Comparison of ENCODE assay signal across 30 cellular contexts in genomic region chr11:76888989-76889388, GRCh38. TPM values are rescaled to one million over a fixed set of nuclear protein-coding genes. Genes with fewer than 3 reads are reported as not detected.
DNase-seq lines count a peak whose midpoint lies in the region; ATAC-seq, FAIRE-seq and TF ChIP-seq lines count a peak whose summit lies in the region.
"Had no signal": no experiment of that assay in that cellular context is flagged by ENCODE, and none has a peak within 500 bp of the region (broad histone marks: within the 10 kb centered on the region; RNA-seq: fewer than 3 reads in every experiment).

No MANE protein-coding gene starts in this region.

- H3K9me3 ChIP-seq in A549 = no peaks in the 10 kb centered on the region
- no peaks in the 10 kb centered on the region for H3K9me3 ChIP-seq in GM12878 (replicated peaks; ENCODE audit: control insufficient read depth, insufficient read depth, low read length)
- no peaks in the 10 kb centered on the region for H3K9me3 ChIP-seq in CD4-positive, alpha-beta memory T cell (ENCODE audit: control insufficient read depth in 1 of 2, low read length in 2 of 2)
- H3K9me3 ChIP-seq: adrenal gland, BLaER1, HAP-1, suprapubic skin, uterus had no signal

- TF ChIP-seq POLR2A in A549 (IDR thresholded peaks at IDR 0.05; ENCODE audit: low read length) (no peak), GM12878 (IDR thresholded peaks at IDR 0.05; ENCODE audit: low read depth, low read length) (no peak)

- no peak for TF ChIP-seq RAD21 in A549 (conservative IDR thresholded peaks at IDR 0.05 in 1 of 2, IDR thresholded peaks at IDR 0.05 in 1 of 2)
- TF ChIP-seq RAD21 in GM12878 (IDR thresholded peaks at IDR 0.05; ENCODE audit: insufficient read depth, low read depth, low read length) = no peak

- H3K9me3 Mint-ChIP-seq in CD4-positive, alpha-beta memory T cell = no peaks in the 10 kb centered on the region
- H3K9me3 Mint-ChIP-seq: activated T-cell treated with anti-CD3 and anti-CD28 coated beads, Interleukin-2, amount 50 U/mL, for 4 hours; dendritic cell treated with granulocyte-macrophage colony-stimulating factor and Interleukin-4, amounts not matched to agents 40 ng/mL and 50 ng/mL, for 4 days had no signal

- ATAC-seq in A549 (peak in 1 of 2 experiments; percentile 49; a peak in 4 of 6 replicates), GM12878 (peak; percentile 40; the same call in 2 of the 3 replicates), HG03108 (IDR thresholded peaks at IDR 0.05; ENCODE audit: unreplicated experiment) (no peak)
- ATAC-seq: activated T-cell treated with anti-CD3 and anti-CD28 coated beads, Interleukin-2, amount 50 U/mL, for 4 hours; naive thymus-derived CD4-positive, alpha-beta T cell had no signal

- no peak overlapping the region for H3K27ac ChIP-seq in A549
- no peak overlapping the region for H3K27ac ChIP-seq in GM12878 (ENCODE audit: control insufficient read depth, insufficient read depth)
- H3K27ac ChIP-seq in CD4-positive, alpha-beta memory T cell (ENCODE audit: low read depth, low read length) = no peak overlapping the region
- H3K27ac ChIP-seq: adrenal gland, BLaER1, HL-60, skin epidermis, suprapubic skin, uterus had no signal

- H3K27me3 Mint-ChIP-seq in CD4-positive, alpha-beta memory T cell = no peaks in the 10 kb centered on the region
- H3K27me3 Mint-ChIP-seq: dendritic cell treated with granulocyte-macrophage colony-stimulating factor and Interleukin-4, amounts not matched to agents 40 ng/mL and 50 ng/mL, for 4 days; naive thymus-derived CD4-positive, alpha-beta T cell had no signal

- TF ChIP-seq EP300 in A549 (IDR thresholded peaks at IDR 0.05) (no peak), GM12878 (IDR thresholded peaks at IDR 0.05; ENCODE audit: borderline replicate concordance in 1 of 2, control insufficient read depth in 1 of 2, low read depth in 2 of 2, low read length in 2 of 2) (no peak)

- no peak for TF ChIP-seq CTCF in A549 (IDR thresholded peaks at IDR 0.05)
- no peak for TF ChIP-seq CTCF in GM12878 (IDR thresholded peaks at IDR 0.05 in 2 of 3, conservative IDR thresholded peaks at IDR 0.05 in 1 of 3; ENCODE audit: control insufficient read depth in 2 of 3, extremely low read depth in 1 of 3, insufficient read depth in 1 of 3, low read depth in 3 of 3, low read length in 3 of 3)
- no peak for TF ChIP-seq CTCF in fibroblast of villous mesenchyme (IDR thresholded peaks at IDR 0.05; ENCODE audit: insufficient read depth, low read depth, low read length)

- H3K36me3 ChIP-seq in GM12878 (ENCODE audit: control insufficient read depth in 2 of 2, insufficient read depth in 2 of 2, low read length in 1 of 2) = no peaks in the 10 kb centered on the region
- no peaks in the 10 kb centered on the region for H3K36me3 ChIP-seq in CD4-positive, alpha-beta memory T cell (ENCODE audit: insufficient read depth, low read length)
- H3K36me3 ChIP-seq: adrenal gland, BLaER1, HAP-1, suprapubic skin, uterus had no signal

- no peaks in the 10 kb centered on the region for H3K79me2 ChIP-seq in GM12878 (ENCODE audit: control insufficient read depth, insufficient read depth, low read length)

- H3K4me2 ChIP-seq in A549 = peak overlapping the region; percentile 9; the same call in 1 of the 3 replicates
- H3K4me2 ChIP-seq in GM12878 (ENCODE audit: control insufficient read depth, insufficient read depth) = no peak overlapping the region
- H3K4me2 ChIP-seq: BLaER1 had no signal

- POLR2A ChIA-PET in A549 (lab: Yijun Ruan, JAX) = no interaction called here
- POLR2A ChIA-PET in GM12878 (lab: Charles Lee) = no interaction called here
- POLR2A ChIA-PET in CD4-positive, alpha-beta memory T cell (lab: Charles Lee; ENCODE audit: partially characterized antibody) = no interaction called here
- POLR2A ChIA-PET in HEK293T (lab: Yijun Ruan, JAX) = no interaction called here

- H3K4me1 ChIP-seq in A549 (peaks cover 16% of the 10 kb centered on the region), GM12878 (ENCODE audit: control insufficient read depth, insufficient read depth, low read length) (peaks cover 4% of the 10 kb centered on the region; the same call in 1 of the 2 replicates)
- H3K4me1 ChIP-seq in CD4-positive, alpha-beta memory T cell (ENCODE audit: insufficient read depth, low read length) = no peaks in the 10 kb centered on the region
- H3K4me1 ChIP-seq: suprapubic skin, uterus had no signal

- peaks cover 2% of the 10 kb centered on the region in 2 donors for H3K36me3 Mint-ChIP-seq in CD4-positive, alpha-beta memory T cell

- 50% methylated on average over 1 of the region's 1 CpG for WGBS in A549 (ENCODE audit: missing lambda C conversion rate)
- WGBS in GM12878 (ENCODE audit: insufficient coverage, insufficient replicate concordance, low lambda C conversion rate, missing lambda C conversion rate) = 94% methylated on average over 1 of the region's 1 CpG

- in situ Hi-C loops in GM12878 (cut with MboI) = no loop called here

- peak overlapping the region in 1 of 7 donors; percentile 32 for H3K27ac Mint-ChIP-seq in CD4-positive, alpha-beta memory T cell
- H3K27ac Mint-ChIP-seq: dendritic cell treated with granulocyte-macrophage colony-stimulating factor and Interleukin-4, amounts not matched to agents 40 ng/mL and 50 ng/mL, for 4 days had no signal

- no peaks in the 10 kb centered on the region for H3K27me3 ChIP-seq in GM12878 (replicated peaks in 1 of 2; ENCODE audit: control insufficient read depth in 2 of 2, insufficient read depth in 2 of 2, low read length in 1 of 2)
- H3K27me3 ChIP-seq in CD4-positive, alpha-beta memory T cell (ENCODE audit: insufficient read depth, low read length) = no peaks in the 10 kb centered on the region
- H3K27me3 ChIP-seq: adrenal gland, BLaER1, suprapubic skin, uterus had no signal

- RAD21 ChIA-PET in GM12878 (lab: Charles Lee; ENCODE audit: unreplicated experiment) = no interaction called here

- no peak overlapping the region for H3K9ac ChIP-seq in GM12878 (ENCODE audit: control insufficient read depth, insufficient read depth, low read length)
- H3K9ac ChIP-seq: BLaER1 had no signal

- SMC1A ChIA-PET in GM12878 (lab: Charles Lee; ENCODE audit: uncharacterized antibody, unreplicated experiment) = interaction anchor here (0.5 to 2.0 kb wide), 4 partner anchors 9 to 33 kb away, joined by 3 to 7 read pairs (median 3); no protein-coding TSS in a partner anchor

- CTCF ChIA-PET in A549 (lab: Yijun Ruan, JAX) (interaction anchor here (1.4 to 2.4 kb wide), 3 partner anchors 30 to 159 kb away, joined by 4 to 12 read pairs (median 6); no protein-coding TSS in a partner anchor), GM12878 (lab: Yijun Ruan, JAX) (interaction anchor here (1.7 to 3.9 kb wide), 2 partner anchors 23 to 30 kb away, joined by 5 to 22 read pairs; no protein-coding TSS in a partner anchor), HEK293T (lab: Yijun Ruan, JAX) (interaction anchor here (0.9 to 1.1 kb wide), 2 partner anchors 16 to 31 kb away, joined by 3 to 4 read pairs; no protein-coding TSS in a partner anchor)
- CTCF ChIA-PET in CD4-positive, alpha-beta memory T cell (lab: Charles Lee; ENCODE audit: partially characterized antibody) = interaction anchor here (1.3 kb wide), 1 partner anchor 30 kb away, joined by 5 read pairs; no protein-coding TSS in a partner anchor

- H3K4me3 ChIP-seq in A549 (no peak overlapping the region), GM12878 (no peak overlapping the region), fibroblast of villous mesenchyme (ENCODE audit: low read depth, low read length) (no peak overlapping the region)
- H3K4me3 ChIP-seq in CD4-positive, alpha-beta memory T cell (ENCODE audit: low read length in 2 of 2) = no peak overlapping the region
- H3K4me3 ChIP-seq: adrenal gland, BLaER1, HAP-1, skin epidermis, suprapubic skin, uterus had no signal

- H3K4me3 Mint-ChIP-seq in CD4-positive, alpha-beta memory T cell = no peak overlapping the region
- H3K4me3 Mint-ChIP-seq: activated T-cell treated with anti-CD3 and anti-CD28 coated beads, Interleukin-2, amount 50 U/mL, for 4 hours; dendritic cell treated with granulocyte-macrophage colony-stimulating factor and Interleukin-4, amounts not matched to agents 40 ng/mL and 50 ng/mL, for 4 days; naive thymus-derived CD4-positive, alpha-beta T cell had no signal

- H3K4me1 Mint-ChIP-seq in CD4-positive, alpha-beta memory T cell = peaks cover 0 to 1% (median under 1%) of the 10 kb centered on the region in 4 donors

- no peaks in the 10 kb centered on the region for H4K20me1 ChIP-seq in GM12878 (ENCODE audit: control insufficient read depth, insufficient read depth)
- H4K20me1 ChIP-seq: BLaER1 had no signal

- intact Hi-C loops in GM12878 (cut with micrococcal nuclease; ENCODE audit: unreplicated experiment) = no loop called here
- intact Hi-C loops in CD4-positive, alpha-beta memory T cell (cut with micrococcal nuclease) = no loop called here

- FAIRE-seq in A549 (lab: Jason Lieb, UNC) = no peak
- FAIRE-seq in GM12878 (lab: Jason Lieb, UNC) = no peak
- FAIRE-seq: GM19239 had no signal

- no peak overlapping the region for H2AFZ ChIP-seq in GM12878 (ENCODE audit: control insufficient read depth, low read depth, low read length)

- DNase-seq in A549 (ENCODE audit: low read depth in 1 of 2, low spot score in 1 of 2) (no peak), M059J (ENCODE audit: low read depth) (peak; percentile 11), GM12878 (ENCODE audit: low read depth, low spot score) (no peak), fibroblast of villous mesenchyme (ENCODE audit: low read depth) (peak; percentile 57), HEK293T (ENCODE audit: extremely low spot score) (no peak), SW480 (ENCODE audit: low spot score) (no peak)
- DNase-seq in CD4-positive, alpha-beta memory T cell = no peak
- DNase-seq: ACHN; activated CD4-positive, alpha-beta T cell treated with anti-CD3 and anti-CD28 coated beads for 4 hours; activated naive CD4-positive, alpha-beta T cell treated with Interleukin-2 at 50 U/mL for 16 hours; activated T-cell treated with anti-CD3 and anti-CD28 coated beads, Interleukin-2, amount 50 U/mL, for 4 hours; adrenal gland; head of caudate nucleus; naive thymus-derived CD4-positive, alpha-beta T cell; NCI-H1417; NCI-H2081 treated with DMSO at 0.1 percent for 48 hours; NCI-H446 treated with DMSO at 0.1 percent for 48 hours; occipital lobe; SHP77; stimulated activated CD4-positive, alpha-beta T cell treated with anti-CD3 and anti-CD28 coated beads, Interleukin-1b, Interleukin-23, amount 100 ng/mL, for 48 hours; SW 1271; uterus had no signal

- no TSS peak for BruUV-seq in GM12878 (replicated peaks; lab: Mats Ljungman, UMichigan)

RNA-seq across cellular contexts. Expression of gene ACER3, which starts 28.3 kb away (rescaled TPM):
- polyA plus RNA-seq in A549 (2011; rRNA removed) (43.3 and 46.6 TPM in 2 replicates), A549 (2017; fragmentation: RNase III; extraction: RNeasy Plus Mini Kit Qiagen cat#74134 plus additional on column Dnase treatment) (14.8 to 17.7 TPM (median 16.0 TPM) in 3 replicates), GM12878 (2011; rRNA removed) (13.4 and 15.3 TPM in 2 replicates), GM12878 (2014; fragmentation: Illumina TruSeq; extraction: Trizol) (11.0 and 13.8 TPM in 2 replicates), GM12878 (2014; fragmentation: Nextera tagmentation; extraction: Ambion mirVana) (1 to 10 TPM; 2.8 to 3.6 TPM), GM12878 (2014; rRNA removed) (9.5 and 9.8 TPM in 2 replicates), GM12878 (2016; fragmentation: Nextera tagmentation; extraction: Ambion mirVana) (10 to 100 TPM; 14.5 to 17.4 TPM)
- polyA plus RNA-seq in A549 (2012; cell fraction: cytosol; rRNA removed) = 12.2 and 12.7 TPM in 2 replicates
- 7.8 and 8.3 TPM in 2 replicates for polyA plus RNA-seq in A549 (2012; cell fraction: nucleus; rRNA removed)
- polyA minus RNA-seq in A549 (2011; rRNA and poly(A)+ RNA removed) = 22.8 and 30.6 TPM in 2 replicates
- total RNA-seq in M059J (2014; rRNA removed; shearing (Covaris generic)) = 21.4 and 37.0 TPM in 2 replicates
- 15.1 and 17.6 TPM in 2 replicates for total RNA-seq in GM12878 (2013; cell fraction: nucleolus; rRNA removed)
- total RNA-seq in GM12878 (2014; rRNA removed) (5.5 and 7.6 TPM in 2 replicates), GM12878 (2014; rRNA removed; fragmentation: Illumina TruSeq; extraction: Trizol) (8.5 and 8.9 TPM in 2 replicates), GM12878 (2021) (11.1 and 13.9 TPM in 2 replicates), fibroblast of villous mesenchyme (10.0 and 18.6 TPM in 2 replicates)
- 1.5 TPM for polyA plus RNA-seq in GM12878 (2011; ENCODE audit: low read depth)
- 3.7 and 4.8 TPM in 2 replicates for polyA plus RNA-seq in GM12878 (2011; cell fraction: cytosol; rRNA removed)
- polyA plus RNA-seq in GM12878 (2011; cell fraction: nucleus; rRNA removed) = 5.4 and 6.0 TPM in 2 replicates
- 2.1 and 3.3 TPM in 2 replicates for polyA plus RNA-seq in GM12878 (2012)
- 5.7 and 13.0 TPM in 2 replicates for polyA minus RNA-seq in GM12878 (2011; rRNA and poly(A)+ RNA removed)
- polyA minus RNA-seq in GM12878 (2011; cell fraction: cytosol; rRNA and poly(A)+ RNA removed) = 2.1 and 2.5 TPM in 2 replicates
- polyA minus RNA-seq in GM12878 (2011; cell fraction: nucleus; rRNA and poly(A)+ RNA removed) = 4.0 and 6.2 TPM in 2 replicates
- total RNA-seq in CD4-positive, alpha-beta memory T cell = 1 to 10 TPM; 5.7 to 6.8 TPM
- polyA plus RNA-seq in CD4-positive, alpha-beta memory T cell = 1 to 10 TPM; 2.9 to 4.4 TPM

Comparison
In these comparisons a context has a peak if more than half of its experiments do, and no peak if none do; other contexts are left out.
1. DNase-seq: peak in M059J (single experiment) and fibroblast of villous mesenchyme (single experiment); none in A549 (0 of 2), GM12878 (single experiment), CD4-positive, alpha-beta memory T cell (0 of 5), HEK293T (single experiment) and SW480 (single experiment).